In genomic region chr15:44215594-44215993, GRCh38 we compare ENCODE assay signal across 13 cellular contexts. TPM values are rescaled to one million over a fixed set of nuclear protein-coding genes. Genes with fewer than 3 reads are reported as not detected.
DNase-seq lines count a peak whose midpoint lies in the region; ATAC-seq and TF ChIP-seq lines count a peak whose summit lies in the region.
"Had no signal": no experiment of that assay in that cellular context is flagged by ENCODE, and none has a peak within 500 bp of the region (broad histone marks: within the 10 kb centered on the region; RNA-seq: fewer than 3 reads in every experiment).

No MANE protein-coding gene starts in this region.

- H3K9me3 Mint-ChIP-seq in activated CD4-positive, alpha-beta memory T cell treated with anti-CD3 and anti-CD28 coated beads for 36 hours = no peaks in the 10 kb centered on the region
- no peaks in the 10 kb centered on the region for H3K9me3 Mint-ChIP-seq in activated naive CD8-positive, alpha-beta T cell treated with anti-CD3 and anti-CD28 coated beads for 36 hours
- H3K9me3 Mint-ChIP-seq: activated naive CD4-positive, alpha-beta T cell treated with anti-CD3 and anti-CD28 coated beads, Interleukin-2, amount 50 U/mL, for 72 hours; CD14-positive monocyte had no signal

- no peak overlapping the region for H3K9ac ChIP-seq in GM23248
- H3K9ac ChIP-seq: parathyroid adenoma had no signal

- no peaks in the 10 kb centered on the region for H3K36me3 Mint-ChIP-seq in activated CD4-positive, alpha-beta memory T cell treated with anti-CD3 and anti-CD28 coated beads for 36 hours
- H3K36me3 Mint-ChIP-seq in activated naive CD8-positive, alpha-beta T cell treated with anti-CD3 and anti-CD28 coated beads for 36 hours = no peaks in the 10 kb centered on the region
- H3K36me3 Mint-ChIP-seq: activated naive CD4-positive, alpha-beta T cell treated with anti-CD3 and anti-CD28 coated beads, Interleukin-2, amount 50 U/mL, for 72 hours; CD14-positive monocyte had no signal

- no peaks in the 10 kb centered on the region for H3K9me3 ChIP-seq in GM23248 (ENCODE audit: low read depth)
- H3K9me3 ChIP-seq: transverse colon had no signal

- intact Hi-C loops in activated CD4-positive, alpha-beta memory T cell treated with anti-CD3 and anti-CD28 coated beads for 36 hours (cut with micrococcal nuclease) = no loop called here

- no peak overlapping the region for H3K4me3 Mint-ChIP-seq in activated CD4-positive, alpha-beta memory T cell treated with anti-CD3 and anti-CD28 coated beads for 36 hours
- H3K4me3 Mint-ChIP-seq in activated naive CD8-positive, alpha-beta T cell treated with anti-CD3 and anti-CD28 coated beads for 36 hours = no peak overlapping the region
- H3K4me3 Mint-ChIP-seq: CD14-positive monocyte had no signal

- H2AFZ ChIP-seq in ACC112 (ENCODE audit: low read length, unreplicated experiment) = peak overlapping the region; percentile 29
- no peak overlapping the region for H2AFZ ChIP-seq in GM23248
- H2AFZ ChIP-seq: parathyroid adenoma had no signal

- TF ChIP-seq CTCF in fibroblast of villous mesenchyme (IDR thresholded peaks at IDR 0.05; ENCODE audit: insufficient read depth, low read depth, low read length) = no peak

- H3K27ac ChIP-seq in ACC112 (ENCODE audit: low read depth, low read length) (peak overlapping the region; percentile 12; the same call in 1 of the 2 replicates), GM23248 (peak overlapping the region; percentile 29; the same call in 1 of the 2 replicates)
- H3K27ac ChIP-seq: parathyroid adenoma, transverse colon had no signal

- no peaks in the 10 kb centered on the region for H3K36me3 ChIP-seq in ACC112 (ENCODE audit: insufficient read depth, low read length)
- H3K36me3 ChIP-seq in GM23248 (ENCODE audit: low read depth) = no peaks in the 10 kb centered on the region
- H3K36me3 ChIP-seq: transverse colon had no signal

- peak; percentile 96 for DNase-seq in GM23248
- DNase-seq in SW 1271 (lab: John Stamatoyannopoulos, UW) = peak; percentile 18 to 45
- DNase-seq in fibroblast of villous mesenchyme (ENCODE audit: low read depth) = peak; percentile 39
- no peak for DNase-seq in activated CD4-positive, alpha-beta memory T cell treated with anti-CD3 and anti-CD28 coated beads for 36 hours
- DNase-seq in activated naive CD8-positive, alpha-beta T cell treated with anti-CD3 and anti-CD28 coated beads for 36 hours = no peak
- no peak for DNase-seq in NCI-H1694 treated with DMSO at 0.1 percent for 48 hours (lab: John Stamatoyannopoulos, UW)
- DNase-seq: transverse colon had no signal

- H3K27me3 ChIP-seq in ACC112 (ENCODE audit: insufficient read depth, low read length) (no peaks in the 10 kb centered on the region), GM23248 (replicated peaks; ENCODE audit: insufficient read depth) (no peaks in the 10 kb centered on the region)

- H3K4me2 ChIP-seq in GM23248 (ENCODE audit: unreplicated experiment) = no peak overlapping the region

- H3K27me3 Mint-ChIP-seq in activated CD4-positive, alpha-beta memory T cell treated with anti-CD3 and anti-CD28 coated beads for 36 hours = peaks cover 15% of the 10 kb centered on the region
- peaks cover 41% of the 10 kb centered on the region for H3K27me3 Mint-ChIP-seq in activated naive CD8-positive, alpha-beta T cell treated with anti-CD3 and anti-CD28 coated beads for 36 hours

- H3K9me2 ChIP-seq in GM23248 (ENCODE audit: insufficient read depth) = no peaks in the 10 kb centered on the region

- peaks cover 5% of the 10 kb centered on the region; the same call in 1 of the 2 replicates for H3F3A ChIP-seq in GM23248 (ENCODE audit: insufficient read depth)

- H3K79me2 ChIP-seq in ACC112 (ENCODE audit: control insufficient read depth, insufficient read depth, low read length, unreplicated experiment) = no peaks in the 10 kb centered on the region
- H3K79me2 ChIP-seq in GM23248 (ENCODE audit: insufficient read depth) = no peaks in the 10 kb centered on the region
- H3K79me2 ChIP-seq: parathyroid adenoma had no signal

- H3K4me1 Mint-ChIP-seq in activated CD4-positive, alpha-beta memory T cell treated with anti-CD3 and anti-CD28 coated beads for 36 hours (ENCODE audit: low read depth) = peaks cover 3% of the 10 kb centered on the region
- no peaks in the 10 kb centered on the region for H3K4me1 Mint-ChIP-seq in activated naive CD8-positive, alpha-beta T cell treated with anti-CD3 and anti-CD28 coated beads for 36 hours

- CTCF ChIA-PET in activated CD4-positive, alpha-beta memory T cell treated with anti-CD3 and anti-CD28 coated beads for 36 hours (lab: Charles Lee) = no interaction called here

- H3K4me1 ChIP-seq in ACC112 (ENCODE audit: control insufficient read depth, insufficient read depth, low read length, unreplicated experiment) (peaks cover 15% of the 10 kb centered on the region), GM23248 (ENCODE audit: insufficient read depth) (peaks cover 9% of the 10 kb centered on the region)
- H3K4me1 ChIP-seq: parathyroid adenoma had no signal

- no peak overlapping the region for H3K27ac Mint-ChIP-seq in activated CD4-positive, alpha-beta memory T cell treated with anti-CD3 and anti-CD28 coated beads for 36 hours
- no peak overlapping the region for H3K27ac Mint-ChIP-seq in activated naive CD8-positive, alpha-beta T cell treated with anti-CD3 and anti-CD28 coated beads for 36 hours
- H3K27ac Mint-ChIP-seq: activated naive CD4-positive, alpha-beta T cell treated with anti-CD3 and anti-CD28 coated beads, Interleukin-2, amount 50 U/mL, for 72 hours; CD14-positive monocyte had no signal

- POLR2A ChIA-PET in activated CD4-positive, alpha-beta memory T cell treated with anti-CD3 and anti-CD28 coated beads for 36 hours (lab: Charles Lee) = no interaction called here

- ATAC-seq in GM21825 (IDR thresholded peaks at IDR 0.05; ENCODE audit: unreplicated experiment) = no peak
- ATAC-seq: activated naive CD4-positive, alpha-beta T cell treated with anti-CD3 and anti-CD28 coated beads, Interleukin-2, amount 50 U/mL, for 72 hours; GM12878 had no signal

- 1 to 2% methylated on average over 3 of the region's 3 CpGs for WGBS in GM23248 (ENCODE audit: low coverage in 1 of 2, low lambda C conversion rate in 2 of 2, missing lambda C conversion rate in 2 of 2), 2 experiments

- in situ Hi-C loops in GM23248 (cut with MboI) = loop anchor here (10.0 kb wide), 2 partner anchors 311 to 341 kb away; no protein-coding TSS in a partner anchor

- H3K4me3 ChIP-seq in ACC112 (ENCODE audit: low read depth, low read length) = peak overlapping the region; percentile 34; the same call in 1 of the 2 replicates
- no peak overlapping the region for H3K4me3 ChIP-seq in GM23248
- H3K4me3 ChIP-seq in fibroblast of villous mesenchyme (ENCODE audit: low read depth, low read length) = no peak overlapping the region
- H3K4me3 ChIP-seq: GM12878, transverse colon had no signal

- no peaks in the 10 kb centered on the region for H4K20me1 ChIP-seq in GM23248 (ENCODE audit: insufficient read depth)

RNA-seq across cellular contexts. Expression of gene FRMD5, which starts 20.5 kb away (rescaled TPM):
- 0.63 and 2.9 TPM in 2 replicates for total RNA-seq in GM23248 (2014; rRNA removed; shearing (Covaris generic))
- 0.35 and 0.65 TPM in 2 replicates for polyA plus RNA-seq in GM23248 (2016; fragmentation: Nextera tagmentation; extraction: Ambion mirVana)
- total RNA-seq in fibroblast of villous mesenchyme = 1.3 and 1.9 TPM in 2 replicates
- under 1 TPM; 0.24 to 0.31 TPM for total RNA-seq in activated CD4-positive, alpha-beta memory T cell treated with anti-CD3 and anti-CD28 coated beads for 36 hours
- total RNA-seq in activated naive CD8-positive, alpha-beta T cell treated with anti-CD3 and anti-CD28 coated beads for 36 hours = under 1 TPM; 0.42 to 0.56 TPM
- polyA plus RNA-seq: CD14-positive monocyte had no signal

Comparison
In these comparisons a context has a peak if more than half of its experiments do, and no peak if none do; other contexts are left out.
1. DNase-seq: peak in GM23248 (single experiment), SW 1271 (2 of 2) and fibroblast of villous mesenchyme (single experiment); none in activated CD4-positive, alpha-beta memory T cell treated with anti-CD3 and anti-CD28 coated beads for 36 hours (single experiment), activated naive CD8-positive, alpha-beta T cell treated with anti-CD3 and anti-CD28 coated beads for 36 hours (single experiment) and NCI-H1694 treated with DMSO at 0.1 percent for 48 hours (single experiment).